8 cellular contexts compared by ENCODE assay signal in genomic region chr19:42246143-42246868, GRCh38. TPM values are rescaled to one million over a fixed set of nuclear protein-coding genes. Genes with fewer than 3 reads are reported as not detected.
DNase-seq lines count a peak whose midpoint lies in the region; ATAC-seq and TF ChIP-seq lines count a peak whose summit lies in the region.

No MANE protein-coding gene starts in this region.

- H3K4me1 ChIP-seq in Peyer's patch = peaks cover 0 to 45% (median 12%) of the 10 kb centered on the region in 4 donors
- peaks cover 43% of the 10 kb centered on the region for H3K4me1 ChIP-seq in mesodermal cell (ENCODE audit: control insufficient read depth, insufficient read depth, low read length, poor library complexity, severe bottlenecking)

- WGBS in mesodermal cell (ENCODE audit: insufficient coverage in 2 of 2), 2 experiments = 64 to 67% methylated on average over 3 to 5 of the region's 10 CpGs

- POLR2A ChIA-PET in activated CD4-positive, alpha-beta T cell treated with anti-CD3 and anti-CD28 coated beads for 36 hours (lab: Charles Lee) = interaction anchor here (0.5 to 1.7 kb wide), 2 partner anchors 18 to 33 kb away, joined by 5 to 6 read pairs; no protein-coding TSS in a partner anchor

- H3K27ac ChIP-seq in Peyer's patch (peak overlapping the region in 2 of 4 donors; percentile 20 to 38), dorsolateral prefrontal cortex (peak overlapping the region; percentile 58 to 100 (median 97)), mesodermal cell (ENCODE audit: low read depth, low read length, severe bottlenecking) (peak overlapping the region; percentile 73)

- H3K4me3 ChIP-seq in Peyer's patch (no peak overlapping the region), dorsolateral prefrontal cortex (peak overlapping the region in 13 of 59 donors; percentile 2 to 37 (median 10)), mesodermal cell (ENCODE audit: extremely low read depth, insufficient read depth, low read length, poor library complexity, severe bottlenecking) (no peak overlapping the region)

- H3K9me3 Mint-ChIP-seq in activated CD4-positive, alpha-beta T cell treated with anti-CD3 and anti-CD28 coated beads for 36 hours (ENCODE audit: low read depth) = no peaks in the 10 kb centered on the region

- peak; percentile 39 for DNase-seq in activated CD4-positive, alpha-beta T cell treated with anti-CD3 and anti-CD28 coated beads for 36 hours
- DNase-seq in activated CD4-positive, alpha-beta T cell treated with anti-CD3 and anti-CD28 coated beads for 4 hours = no peak
- DNase-seq in Peyer's patch (peak in 2 of 3 donors; percentile 79 to 80), dorsolateral prefrontal cortex (peak; percentile 62 to 94 (median 88)), ureter (ENCODE audit: low spot score) (peak; percentile 80), NCI-H510A (lab: John Stamatoyannopoulos, UW) (no peak)

- TF ChIP-seq CTCF in Peyer's patch (IDR thresholded peaks at IDR 0.05) = peak in 4 of 6 experiments; percentile 37 to 71 (median 70)
- peak; percentile 39 to 89 (median 79) for TF ChIP-seq CTCF in dorsolateral prefrontal cortex (IDR thresholded peaks at IDR 0.05 in 54 of 56, conservative IDR thresholded peaks at IDR 0.05 in 2 of 56; ENCODE audit: low read depth in 1 of 56, partially characterized antibody in 56 of 56)

- TF ChIP-seq POLR2A in Peyer's patch (IDR thresholded peaks at IDR 0.05) = no peak

- H3K4me1 Mint-ChIP-seq in activated CD4-positive, alpha-beta T cell treated with anti-CD3 and anti-CD28 coated beads for 36 hours = peaks cover 33% of the 10 kb centered on the region

- no peaks in the 10 kb centered on the region for H3K27me3 Mint-ChIP-seq in activated CD4-positive, alpha-beta T cell treated with anti-CD3 and anti-CD28 coated beads for 36 hours

- no peak for ATAC-seq in activated CD4-positive, alpha-beta T cell treated with anti-CD3 and anti-CD28 coated beads for 36 hours
- ATAC-seq in GM18502 (IDR thresholded peaks at IDR 0.05; ENCODE audit: poor library complexity, unreplicated experiment) = no peak

- H3K36me3 ChIP-seq in Peyer's patch (peaks cover 0 to 27% (median 0%) of the 10 kb centered on the region in 3 donors), mesodermal cell (ENCODE audit: control insufficient read depth, insufficient read depth, low read length) (peaks cover 43% of the 10 kb centered on the region)

- peak overlapping the region; percentile 42 for H3K27ac Mint-ChIP-seq in activated CD4-positive, alpha-beta T cell treated with anti-CD3 and anti-CD28 coated beads for 36 hours

- CTCF ChIA-PET in activated CD4-positive, alpha-beta T cell treated with anti-CD3 and anti-CD28 coated beads for 36 hours (lab: Charles Lee) = interaction anchor here (0.9 to 5.9 kb wide), 6 partner anchors 25 to 140 kb away, joined by 3 to 50 read pairs (median 4); no protein-coding TSS in a partner anchor

- no peak overlapping the region for H3K4me3 Mint-ChIP-seq in activated CD4-positive, alpha-beta T cell treated with anti-CD3 and anti-CD28 coated beads for 36 hours

- H3K27me3 ChIP-seq in Peyer's patch = no peaks in the 10 kb centered on the region
- no peaks in the 10 kb centered on the region for H3K27me3 ChIP-seq in dorsolateral prefrontal cortex

- intact Hi-C loops in activated CD4-positive, alpha-beta T cell treated with anti-CD3 and anti-CD28 coated beads for 36 hours (cut with DNase I, micrococcal nuclease) = no loop called here
- intact Hi-C loops in dorsolateral prefrontal cortex (cut with DNase I) = loop anchor here in 1 of 2 donors (1.0 to 10.0 kb wide), 5 partner anchors 33 to 178 kb away; partner anchors contain the start of genes LIPE and MEGF8

- H3K9me3 ChIP-seq in Peyer's patch (no peaks in the 10 kb centered on the region), mesodermal cell (ENCODE audit: control insufficient read depth, low read length) (no peaks in the 10 kb centered on the region)

- H3K36me3 Mint-ChIP-seq in activated CD4-positive, alpha-beta T cell treated with anti-CD3 and anti-CD28 coated beads for 36 hours (ENCODE audit: low read depth) = peaks cover 6% of the 10 kb centered on the region

RNA-seq across cellular contexts. Expression of gene GSK3A, which starts 3.9 kb away (rescaled TPM):
- total RNA-seq in activated CD4-positive, alpha-beta T cell treated with anti-CD3 and anti-CD28 coated beads for 36 hours = 10 to 100 TPM; 32.6 to 43.5 TPM
- total RNA-seq in Peyer's patch (10 to 100 TPM; 31.4 to 44.1 (median 41.0) TPM), dorsolateral prefrontal cortex (100 to 1,000 TPM in 36 of 120 experiments, 10 to 100 TPM in 84; 60.1 to 130 (median 91.3) TPM), ureter (36.4 TPM)
- 61.9 TPM for polyA plus RNA-seq in mesodermal cell (2013, experiment 1 of 2)
- 56.5 TPM for polyA plus RNA-seq in mesodermal cell (2013, experiment 2 of 2)

RNA-seq across cellular contexts. Expression of gene ERF, which starts 8.6 kb away (rescaled TPM):
- 10 to 100 TPM; 65.5 to 66.4 TPM for total RNA-seq in activated CD4-positive, alpha-beta T cell treated with anti-CD3 and anti-CD28 coated beads for 36 hours
- 10 to 100 TPM; 13.2 to 85.4 (median 49.3) TPM for total RNA-seq in Peyer's patch
- total RNA-seq in dorsolateral prefrontal cortex = 100 to 1,000 TPM in 3 of 120 experiments, 10 to 100 TPM in 117; 22.2 to 145 (median 47.8) TPM
- 89.7 TPM for polyA plus RNA-seq in mesodermal cell (2013, experiment 1 of 2)
- 85.3 TPM for polyA plus RNA-seq in mesodermal cell (2013, experiment 2 of 2)
- total RNA-seq in ureter = 47.4 TPM

RNA-seq across cellular contexts. Expression of gene CIC, which starts 22.7 kb away (rescaled TPM):
- total RNA-seq in activated CD4-positive, alpha-beta T cell treated with anti-CD3 and anti-CD28 coated beads for 36 hours = 10 to 100 TPM; 62.8 to 66.3 TPM
- total RNA-seq in Peyer's patch (10 to 100 TPM; 40.5 to 72.8 (median 67.2) TPM), dorsolateral prefrontal cortex (100 to 1,000 TPM in 70 of 120 experiments, 10 to 100 TPM in 50; 76.5 to 169 (median 103) TPM), ureter (83.4 TPM)
- polyA plus RNA-seq in mesodermal cell (2013, experiment 1 of 2) = 42.9 TPM
- polyA plus RNA-seq in mesodermal cell (2013, experiment 2 of 2) = 37.1 TPM

RNA-seq across cellular contexts. Expression of gene ZNF526, which starts 26.2 kb away (rescaled TPM):
- 10 to 100 TPM; 11.9 to 15.2 TPM for total RNA-seq in activated CD4-positive, alpha-beta T cell treated with anti-CD3 and anti-CD28 coated beads for 36 hours
- total RNA-seq in Peyer's patch = 10 to 100 TPM in 3 of 4 donors, 1 to 10 TPM in 1; 9.1 to 14.0 (median 12.3) TPM
- 10 to 100 TPM in 3 of 120 experiments, 1 to 10 TPM in 117; 5.3 to 12.0 (median 7.5) TPM for total RNA-seq in dorsolateral prefrontal cortex
- 9.7 TPM for polyA plus RNA-seq in mesodermal cell (2013, experiment 1 of 2)
- polyA plus RNA-seq in mesodermal cell (2013, experiment 2 of 2) = 7.4 TPM
- 13.2 TPM for total RNA-seq in ureter

RNA-seq across cellular contexts. Expression of gene DEDD2, which starts 28.8 kb away (rescaled TPM):
- total RNA-seq in activated CD4-positive, alpha-beta T cell treated with anti-CD3 and anti-CD28 coated beads for 36 hours = 10 to 100 TPM; 25.9 to 27.3 TPM
- total RNA-seq in Peyer's patch (10 to 100 TPM; 20.6 to 60.2 (median 51.6) TPM), dorsolateral prefrontal cortex (10 to 100 TPM; 24.6 to 71.4 (median 34.2) TPM), ureter (24.7 TPM)
- polyA plus RNA-seq in mesodermal cell (2013, experiment 1 of 2) = 24.9 TPM
- 19.5 TPM for polyA plus RNA-seq in mesodermal cell (2013, experiment 2 of 2)

Comparison
In these comparisons a context has a peak if more than half of its experiments do, and no peak if none do; other contexts are left out.
1. DNase-seq: peak in activated CD4-positive, alpha-beta T cell treated with anti-CD3 and anti-CD28 coated beads for 36 hours (single experiment), Peyer's patch (2 of 3), dorsolateral prefrontal cortex (10 of 10) and ureter (single experiment); none in activated CD4-positive, alpha-beta T cell treated with anti-CD3 and anti-CD28 coated beads for 4 hours (0 of 2) and NCI-H510A (single experiment).